In genomic region chr1:116763787-116764465, GRCh38 we compare ENCODE assay signal across 8 cellular contexts. TPM values are rescaled to one million over a fixed set of nuclear protein-coding genes. Genes with fewer than 3 reads are reported as not detected.
DNase-seq lines count a peak whose midpoint lies in the region; ATAC-seq and TF ChIP-seq lines count a peak whose summit lies in the region.

No MANE protein-coding gene starts in this region.

- no peaks in the 10 kb centered on the region for H3K79me2 ChIP-seq in PC-3 (ENCODE audit: low read length)

- DNase-seq in NCI-H748 (lab: John Stamatoyannopoulos, UW; ENCODE audit: unreplicated experiment): peak; percentile 10
- DNase-seq in NCI-H748 treated with DMSO at 0.1 percent for 48 hours (lab: John Stamatoyannopoulos, UW): no peak
- DNase-seq in PC-3: peak; percentile 53
- DNase-seq in body of pancreas: peak; percentile 55 to 71 (median 58)
- DNase-seq in NCI-H2227 treated with DMSO at 0.1 percent for 48 hours (lab: John Stamatoyannopoulos, UW): no peak
- no peak for DNase-seq in NCI-H2029 treated with DMSO at 0.1 percent for 48 hours (lab: John Stamatoyannopoulos, UW)

- intact Hi-C loops in PC-3 (cut with micrococcal nuclease): no loop called here
- intact Hi-C loops in body of pancreas (cut with DNase I): no loop called here

- POLR2A ChIA-PET in PC-3 (lab: Charles Lee; ENCODE audit: unreplicated experiment): no interaction called here

- H3K27ac ChIP-seq in PC-3 (ENCODE audit: low read length) (no peak overlapping the region), body of pancreas (no peak overlapping the region), muscle layer of duodenum (ENCODE audit: low read length) (peak overlapping the region; percentile 6)

- H3K27me3 ChIP-seq in PC-3 (ENCODE audit: low read length): no peaks in the 10 kb centered on the region
- H3K27me3 ChIP-seq in body of pancreas: no peaks in the 10 kb centered on the region
- no peaks in the 10 kb centered on the region for H3K27me3 ChIP-seq in muscle layer of duodenum (ENCODE audit: low read depth, low read length)

- no peaks in the 10 kb centered on the region for H3F3A ChIP-seq in PC-3 (ENCODE audit: low read length, unreplicated experiment)

- H3K9ac ChIP-seq in PC-3 (ENCODE audit: low read length): no peak overlapping the region

- no peaks in the 10 kb centered on the region for H4K20me1 ChIP-seq in PC-3 (ENCODE audit: low read length)

- H3K9me2 ChIP-seq in PC-3 (replicated peaks; ENCODE audit: low read length): no peaks in the 10 kb centered on the region

- TF ChIP-seq CTCF in PC-3 (conservative IDR thresholded peaks at IDR 0.05; ENCODE audit: low read depth, low read length) (peak; percentile 63), body of pancreas (IDR thresholded peaks at IDR 0.05) (peak; percentile 35 to 62 (median 56))

- H3K36me3 ChIP-seq in PC-3 (ENCODE audit: low read depth, low read length) (no peaks in the 10 kb centered on the region), body of pancreas (replicated peaks in 1 of 2; ENCODE audit: insufficient read depth in 1 of 2, low read depth in 2 of 2) (no peaks in the 10 kb centered on the region), muscle layer of duodenum (ENCODE audit: control insufficient read depth in 1 of 2, insufficient read depth in 2 of 2, low read length in 2 of 2) (no peaks in the 10 kb centered on the region)

- 65 to 72% methylated on average over 11 of the region's 11 CpGs for WGBS in body of pancreas, 2 donors

- H3K9me3 ChIP-seq in PC-3 (ENCODE audit: low read length) (no peaks in the 10 kb centered on the region), body of pancreas (no peaks in the 10 kb centered on the region), muscle layer of duodenum (ENCODE audit: control insufficient read depth in 1 of 2, low read length in 2 of 2) (no peaks in the 10 kb centered on the region)

- ATAC-seq in PC-3 (0 out of 2 replicates have a peak, but pooled peaks have one; percentile 40), body of pancreas (peak; percentile 69), GM21723 (IDR thresholded peaks at IDR 0.05; ENCODE audit: unreplicated experiment) (no peak)

- CTCF ChIA-PET in PC-3 (lab: Charles Lee): interaction anchor here (0.6 kb wide), 2 partner anchors 10 kb away, joined by 3 to 4 read pairs; partner anchors contain the start of gene CD2

- H3K4me1 ChIP-seq in PC-3 (ENCODE audit: insufficient read depth, low read length) (no peaks in the 10 kb centered on the region), body of pancreas (peaks cover 4% of the 10 kb centered on the region), muscle layer of duodenum (ENCODE audit: control insufficient read depth in 1 of 2, insufficient read depth in 2 of 2, low read length in 2 of 2) (peaks cover 0 to 6% of the 10 kb centered on the region in 2 donors)

- no peak for TF ChIP-seq POLR2A in body of pancreas (IDR thresholded peaks at IDR 0.05)

- no peak overlapping the region for H2AFZ ChIP-seq in PC-3 (ENCODE audit: low read length)

- H3K4me3 ChIP-seq in PC-3 (ENCODE audit: low read length) (no peak overlapping the region), body of pancreas (no peak overlapping the region), muscle layer of duodenum (ENCODE audit: low read depth in 1 of 2, low read length in 2 of 2) (no peak overlapping the region)

- no peak overlapping the region for H3K4me2 ChIP-seq in PC-3 (ENCODE audit: low read length)

- no TSS peak for BruUV-seq in PC-3 (replicated peaks; lab: Mats Ljungman, UMichigan)

RNA-seq across cellular contexts. Expression of gene CD2, which starts 9.7 kb away (rescaled TPM):
- total RNA-seq in PC-3 (2014; rRNA removed) (not detected in 2 replicates), body of pancreas (1 to 10 TPM in 1 of 2 donors, not detected in 1; 2.1 TPM)

Comparison
In these comparisons a context has a peak if more than half of its experiments do, and no peak if none do; other contexts are left out.
1. DNase-seq: peak in NCI-H748 (single experiment), PC-3 (single experiment) and body of pancreas (4 of 4); none in NCI-H748 treated with DMSO at 0.1 percent for 48 hours (single experiment), NCI-H2227 treated with DMSO at 0.1 percent for 48 hours (single experiment) and NCI-H2029 treated with DMSO at 0.1 percent for 48 hours (single experiment).